8 cellular contexts compared by ENCODE assay signal in genomic region chr6:33414592-33415271, GRCh38. TPM values are rescaled to one million over a fixed set of nuclear protein-coding genes. Genes with fewer than 3 reads are reported as not detected.
DNase-seq lines count a peak whose midpoint lies in the region; ATAC-seq and TF ChIP-seq lines count a peak whose summit lies in the region.

No MANE protein-coding gene starts in this region.

- intact Hi-C loops in sigmoid colon (cut with DNase I), result loop anchor here (5.0 to 10.0 kb wide), 2 partner anchors 442 to 1220 kb away; partner anchors contain the start of genes GPSM3 and PBX2

- ATAC-seq in GM18867 (IDR thresholded peaks at IDR 0.05; ENCODE audit: unreplicated experiment), result no peak

- H2AFZ ChIP-seq in ACC112 (ENCODE audit: low read length, unreplicated experiment), result no peak overlapping the region

- H3K79me2 ChIP-seq in ACC112 (ENCODE audit: control insufficient read depth, insufficient read depth, low read length, unreplicated experiment), result peaks cover 43% of the 10 kb centered on the region

- H3K9me3 ChIP-seq in sigmoid colon, result no peaks in the 10 kb centered on the region

- H3K4me3 ChIP-seq in ACC112 (ENCODE audit: low read depth, low read length), result no peak overlapping the region
- H3K4me3 ChIP-seq in foreskin fibroblast (ENCODE audit: low read depth in 1 of 2, low read length in 2 of 2), result peak overlapping the region in 1 of 2 donors; percentile 74
- H3K4me3 ChIP-seq in sigmoid colon, result no peak overlapping the region

- TF ChIP-seq POLR2A in sigmoid colon (IDR thresholded peaks at IDR 0.05), result no peak

- DNase-seq in GM10266 (ENCODE audit: extremely low spot score), result no peak
- peak; percentile 51 for DNase-seq in SK-MEL-5 (ENCODE audit: low read depth, low spot score)
- DNase-seq in foreskin fibroblast, result peak in 1 of 2 donors; percentile 51
- no peak for DNase-seq in sigmoid colon
- DNase-seq in NCI-H1048 (lab: John Stamatoyannopoulos, UW), result no peak
- no peak for DNase-seq in GDM1 (lab: John Stamatoyannopoulos, UW)

- TF ChIP-seq CTCF in GM10266 (IDR thresholded peaks at IDR 0.05; ENCODE audit: control insufficient read depth, insufficient read depth, low read depth, missing control alignments) (peak; percentile 39), foreskin fibroblast (IDR thresholded peaks at IDR 0.05; ENCODE audit: low read depth, low read length) (peak; percentile 39), sigmoid colon (IDR thresholded peaks at IDR 0.05) (no peak)

- TF ChIP-seq EP300 in sigmoid colon (IDR thresholded peaks at IDR 0.05), result no peak

- no peaks in the 10 kb centered on the region for H3K27me3 ChIP-seq in ACC112 (ENCODE audit: insufficient read depth, low read length)
- H3K27me3 ChIP-seq in sigmoid colon, result no peaks in the 10 kb centered on the region

- H3K36me3 ChIP-seq in ACC112 (ENCODE audit: insufficient read depth, low read length) (0 out of 2 replicates have a peak, but pooled peaks cover 5% of the 10 kb centered on the region), sigmoid colon (peaks cover 12 to 48% (median 29%) of the 10 kb centered on the region in 4 donors)

- H3K4me1 ChIP-seq in ACC112 (ENCODE audit: control insufficient read depth, insufficient read depth, low read length, unreplicated experiment) (peaks cover 28% of the 10 kb centered on the region), sigmoid colon (peaks cover 0 to 66% (median 55%) of the 10 kb centered on the region in 4 donors)

- H3K27ac ChIP-seq in ACC112 (ENCODE audit: low read depth, low read length) (peak overlapping the region; percentile 3; the same call in 1 of the 2 replicates), sigmoid colon (peak overlapping the region in 1 of 4 donors; percentile 97)

- WGBS in sigmoid colon, 2 donors, result 75% methylated on average over 12 of the region's 12 CpGs

- in situ Hi-C loops in SK-MEL-5 (cut with HindIII; ENCODE audit: low pct_unique_long_range_greater_than_20kb, low sequenced_read_pairs), result no loop called here

RNA-seq across cellular contexts. Expression of gene CUTA, which starts 3.2 kb away (rescaled TPM):
- total RNA-seq in SK-MEL-5 (2014; rRNA removed; shearing (Covaris generic)), result 129 and 130 TPM in 2 replicates
- polyA plus RNA-seq in SK-MEL-5 (2015; cell fraction: cytosol; rRNA removed), result 134 and 204 TPM in 2 replicates
- polyA plus RNA-seq in SK-MEL-5 (2015; cell fraction: nucleus; rRNA removed), result 68.4 and 94.0 TPM in 2 replicates
- total RNA-seq in sigmoid colon, result 100 to 1,000 TPM; 102 to 148 (median 120) TPM
- polyA plus RNA-seq in sigmoid colon, result 100 to 1,000 TPM; 110 to 193 (median 153) TPM

RNA-seq across cellular contexts. Expression of gene PHF1, which starts 3.9 kb away (rescaled TPM):
- total RNA-seq in SK-MEL-5 (2014; rRNA removed; shearing (Covaris generic)), result 19.8 and 20.6 TPM in 2 replicates
- 26.3 and 29.4 TPM in 2 replicates for polyA plus RNA-seq in SK-MEL-5 (2015; cell fraction: cytosol; rRNA removed)
- 197 and 235 TPM in 2 replicates for polyA plus RNA-seq in SK-MEL-5 (2015; cell fraction: nucleus; rRNA removed)
- 10 to 100 TPM; 57.1 to 82.3 (median 66.0) TPM for total RNA-seq in sigmoid colon
- 10 to 100 TPM; 22.4 to 43.2 (median 43.2) TPM for polyA plus RNA-seq in sigmoid colon

RNA-seq across cellular contexts. Expression of gene SYNGAP1, which starts 5.1 kb away (rescaled TPM):
- 0.64 and 0.85 TPM in 2 replicates for total RNA-seq in SK-MEL-5 (2014; rRNA removed; shearing (Covaris generic))
- 3.6 and 6.2 TPM in 2 replicates for polyA plus RNA-seq in SK-MEL-5 (2015; cell fraction: cytosol; rRNA removed)
- 21.3 and 23.1 TPM in 2 replicates for polyA plus RNA-seq in SK-MEL-5 (2015; cell fraction: nucleus; rRNA removed)
- 10 to 100 TPM in 1 of 4 donors, 1 to 10 TPM in 3; 6.4 to 24.6 (median 9.9) TPM for total RNA-seq in sigmoid colon
- polyA plus RNA-seq in sigmoid colon, result 10 to 100 TPM in 1 of 3 donors, 1 to 10 TPM in 1, under 1 TPM in 1; 0.92 to 17.8 (median 2.4) TPM

RNA-seq across cellular contexts. Expression of gene KIFC1, which starts 23.1 kb away (rescaled TPM):
- total RNA-seq in SK-MEL-5 (2014; rRNA removed; shearing (Covaris generic)), result 21.8 and 23.9 TPM in 2 replicates
- polyA plus RNA-seq in SK-MEL-5 (2015; cell fraction: cytosol; rRNA removed), result 37.9 and 44.6 TPM in 2 replicates
- 39.7 and 64.4 TPM in 2 replicates for polyA plus RNA-seq in SK-MEL-5 (2015; cell fraction: nucleus; rRNA removed)
- 1 to 10 TPM in 2 of 4 donors, under 1 TPM in 2; 0.49 to 5.5 (median 1.3) TPM for total RNA-seq in sigmoid colon
- 10 to 100 TPM in 1 of 3 donors, 1 to 10 TPM in 2; 1.2 to 23.0 (median 4.6) TPM for polyA plus RNA-seq in sigmoid colon

RNA-seq across cellular contexts. Expression of gene ZBTB9, which starts 39.6 kb away (rescaled TPM):
- total RNA-seq in SK-MEL-5 (2014; rRNA removed; shearing (Covaris generic)), result 7.2 and 7.7 TPM in 2 replicates
- polyA plus RNA-seq in SK-MEL-5 (2015; cell fraction: cytosol; rRNA removed), result 10.1 and 12.2 TPM in 2 replicates
- 4.1 and 6.3 TPM in 2 replicates for polyA plus RNA-seq in SK-MEL-5 (2015; cell fraction: nucleus; rRNA removed)
- total RNA-seq in sigmoid colon, result 1 to 10 TPM; 1.1 to 3.6 (median 1.4) TPM
- polyA plus RNA-seq in sigmoid colon, result 1 to 10 TPM in 2 of 3 donors, under 1 TPM in 1; 0.60 to 4.2 (median 1.8) TPM

Comparison
In these comparisons a context has a peak if more than half of its experiments do, and no peak if none do; other contexts are left out.
1. CTCF ChIP-seq: peak in GM10266 (single experiment) and foreskin fibroblast (single experiment); none in sigmoid colon (0 of 4).